In genomic region chr1:223234534-223234933, GRCh38 we compare ENCODE assay signal across 19 cellular contexts.
"Had no signal": no experiment of that assay in that cellular context is flagged by ENCODE, and none has a peak within 500 bp of the region (broad histone marks: within the 10 kb centered on the region; RNA-seq: fewer than 3 reads in every experiment).

No MANE protein-coding gene starts in this region.

- H3K4me3 Mint-ChIP-seq: activated CD4-positive, alpha-beta T cell treated with anti-CD3 and anti-CD28 coated beads, Interleukin-2, amount 10 ng/mL, durations not matched to agents 7 days and 5 days; activated T-cell treated with anti-CD3 and anti-CD28 coated beads, Interleukin-2, amount 50 U/mL, for 24 hours; central memory CD8-positive, alpha-beta T cell; immature natural killer cell; nephron had no signal

- H3K4me1 ChIP-seq: body of pancreas, psoas muscle, right lobe of liver, spleen had no signal

- H3K27me3 ChIP-seq: adrenal gland, body of pancreas, right lobe of liver, spleen had no signal

- H3K27me3 Mint-ChIP-seq: activated CD4-positive, alpha-beta T cell treated with anti-CD3 and anti-CD28 coated beads, Interleukin-2, amount 10 ng/mL, durations not matched to agents 7 days and 5 days; activated T-cell treated with anti-CD3 and anti-CD28 coated beads, Interleukin-2, amount 50 U/mL, for 24 hours; central memory CD8-positive, alpha-beta T cell had no signal

- H3K36me3 ChIP-seq: adrenal gland, right lobe of liver, spleen had no signal

- H3K9me3 ChIP-seq: body of pancreas, right lobe of liver had no signal

- H3K4me3 ChIP-seq: adrenal gland, body of pancreas, mucosa of descending colon, psoas muscle, right lobe of liver, spleen had no signal

- H3K27ac Mint-ChIP-seq: activated CD4-positive, alpha-beta T cell treated with anti-CD3 and anti-CD28 coated beads, Interleukin-2, amount 10 ng/mL, durations not matched to agents 7 days and 5 days; activated T-cell treated with anti-CD3 and anti-CD28 coated beads, Interleukin-2, amount 50 U/mL, for 24 hours; nephron had no signal

- ATAC-seq: body of pancreas, left colon, psoas muscle, right lobe of liver had no signal

- H3K27ac ChIP-seq: adrenal gland, psoas muscle, right lobe of liver, spleen had no signal

- H3K4me1 Mint-ChIP-seq: nephron had no signal

- H3K9me3 Mint-ChIP-seq: central memory CD8-positive, alpha-beta T cell had no signal

- DNase-seq: activated CD4-positive, alpha-beta T cell treated with anti-CD3 and anti-CD28 coated beads, Interleukin-2, amount 10 ng/mL, durations not matched to agents 7 days and 5 days; activated CD4-positive, CD25-positive, alpha-beta regulatory T cell; activated gamma-delta T cell; activated T-cell treated with anti-CD3 and anti-CD28 coated beads, Interleukin-2, amount 50 U/mL, for 24 hours; body of pancreas; erythroblast; glutamatergic neuron; immature natural killer cell; left colon; mucosa of descending colon; psoas muscle; stimulated activated CD4-positive, alpha-beta T cell treated with anti-CD3 and anti-CD28 coated beads, Interleukin-2, amount 100 ng/mL, for 24 hours; stimulated activated naive CD4-positive, alpha-beta T cell; substantia nigra had no signal

- H3K36me3 Mint-ChIP-seq: immature natural killer cell had no signal
